2 cellular contexts compared by ENCODE assay signal in the genomic region with DNA sequence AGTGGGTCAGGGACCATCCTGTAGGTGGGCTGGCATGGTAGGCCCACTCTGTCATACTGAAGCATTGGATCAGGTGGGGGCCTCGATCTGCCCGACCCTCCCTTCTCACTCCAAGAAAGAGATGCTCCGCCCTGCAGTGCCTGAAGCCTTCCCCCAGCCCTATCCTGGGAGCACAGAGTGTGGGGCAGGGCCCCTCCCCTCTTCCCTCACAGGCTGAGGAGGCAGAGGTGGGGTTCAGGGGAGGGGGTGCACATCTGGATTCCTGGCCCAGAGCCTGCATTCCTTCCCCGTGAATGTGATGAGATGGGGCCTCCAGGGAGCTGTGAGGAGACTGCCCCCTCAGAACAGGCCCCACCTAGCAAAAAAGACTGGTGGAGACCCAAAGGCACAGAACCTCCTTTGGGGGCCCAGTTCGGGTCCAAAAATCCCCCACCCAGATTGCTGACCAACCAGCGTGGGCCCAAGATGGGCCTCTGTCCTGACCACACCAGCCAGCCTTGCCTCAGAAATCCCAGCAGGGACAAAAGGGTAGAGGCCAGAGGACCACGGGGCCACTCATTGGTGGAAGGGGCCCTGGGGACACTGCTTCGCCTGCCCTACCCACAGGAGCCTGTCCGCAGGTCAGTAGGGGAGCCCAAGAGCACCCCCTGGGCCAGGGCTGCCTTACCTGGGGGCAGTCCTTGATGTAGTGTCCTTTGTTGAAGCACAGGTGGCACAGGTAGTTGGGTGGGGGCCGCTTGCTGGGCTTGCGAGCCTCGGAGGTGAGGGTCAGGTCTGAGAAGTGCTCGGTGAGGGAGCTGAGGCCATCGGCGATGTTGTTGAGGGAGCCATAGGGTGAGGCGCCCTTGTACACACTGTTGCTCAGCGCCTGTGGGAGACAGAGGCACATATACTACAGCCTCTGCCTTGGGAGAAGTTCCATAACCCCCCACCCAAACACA.
TF ChIP-seq lines count a peak whose summit lies in the region.

No MANE protein-coding gene starts in this region.

TF ChIP-seq in SK-N-SH, 30 proteins besides CTCF, POLR2A, EP300 and RAD21 (continued from another document):
- no peak for TF ChIP-seq USF2 (IDR thresholded peaks at IDR 0.05; ENCODE audit: borderline replicate concordance, low read depth, low read length)
- no peak for TF ChIP-seq FOXJ3 (CRISPR knock-in tag; IDR thresholded peaks at IDR 0.05)
- TF ChIP-seq TCF12 (IDR thresholded peaks at IDR 0.05) = no peak
- TF ChIP-seq RCOR1 (IDR thresholded peaks at IDR 0.05; ENCODE audit: low read length) = no peak
- TF ChIP-seq TAF1 (IDR thresholded peaks at IDR 0.05; ENCODE audit: borderline replicate concordance, low read depth, low read length) = no peak
- no peak for TF ChIP-seq GABPA (IDR thresholded peaks at IDR 0.05; ENCODE audit: low read depth)

TF ChIP-seq in SK-N-SH treated with all-trans-retinoic acid at 6 μM for 48 hours, 23 proteins besides CTCF, POLR2A, EP300 and RAD21 (continued from another document):
- TF ChIP-seq, protein P1, sequence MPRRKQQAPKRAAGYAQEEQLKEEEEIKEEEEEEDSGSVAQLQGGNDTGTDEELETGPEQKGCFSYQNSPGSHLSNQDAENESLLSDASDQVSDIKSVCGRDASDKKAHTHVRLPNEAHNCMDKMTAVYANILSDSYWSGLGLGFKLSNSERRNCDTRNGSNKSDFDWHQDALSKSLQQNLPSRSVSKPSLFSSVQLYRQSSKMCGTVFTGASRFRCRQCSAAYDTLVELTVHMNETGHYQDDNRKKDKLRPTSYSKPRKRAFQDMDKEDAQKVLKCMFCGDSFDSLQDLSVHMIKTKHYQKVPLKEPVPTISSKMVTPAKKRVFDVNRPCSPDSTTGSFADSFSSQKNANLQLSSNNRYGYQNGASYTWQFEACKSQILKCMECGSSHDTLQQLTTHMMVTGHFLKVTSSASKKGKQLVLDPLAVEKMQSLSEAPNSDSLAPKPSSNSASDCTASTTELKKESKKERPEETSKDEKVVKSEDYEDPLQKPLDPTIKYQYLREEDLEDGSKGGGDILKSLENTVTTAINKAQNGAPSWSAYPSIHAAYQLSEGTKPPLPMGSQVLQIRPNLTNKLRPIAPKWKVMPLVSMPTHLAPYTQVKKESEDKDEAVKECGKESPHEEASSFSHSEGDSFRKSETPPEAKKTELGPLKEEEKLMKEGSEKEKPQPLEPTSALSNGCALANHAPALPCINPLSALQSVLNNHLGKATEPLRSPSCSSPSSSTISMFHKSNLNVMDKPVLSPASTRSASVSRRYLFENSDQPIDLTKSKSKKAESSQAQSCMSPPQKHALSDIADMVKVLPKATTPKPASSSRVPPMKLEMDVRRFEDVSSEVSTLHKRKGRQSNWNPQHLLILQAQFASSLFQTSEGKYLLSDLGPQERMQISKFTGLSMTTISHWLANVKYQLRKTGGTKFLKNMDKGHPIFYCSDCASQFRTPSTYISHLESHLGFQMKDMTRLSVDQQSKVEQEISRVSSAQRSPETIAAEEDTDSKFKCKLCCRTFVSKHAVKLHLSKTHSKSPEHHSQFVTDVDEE (CRISPR knock-in tag; IDR thresholded peaks at IDR 0.05) = no peak
- no peak for TF ChIP-seq CREB5 (CRISPR knock-in tag; IDR thresholded peaks at IDR 0.05; ENCODE audit: low read depth)
- TF ChIP-seq ZFP3 (CRISPR knock-in tag; IDR thresholded peaks at IDR 0.05) = no peak
- TF ChIP-seq RARB (CRISPR knock-in tag; IDR thresholded peaks at IDR 0.05) = no peak
- no peak for TF ChIP-seq ZC3H10 (CRISPR knock-in tag; IDR thresholded peaks at IDR 0.05)
- TF ChIP-seq, protein P2, sequence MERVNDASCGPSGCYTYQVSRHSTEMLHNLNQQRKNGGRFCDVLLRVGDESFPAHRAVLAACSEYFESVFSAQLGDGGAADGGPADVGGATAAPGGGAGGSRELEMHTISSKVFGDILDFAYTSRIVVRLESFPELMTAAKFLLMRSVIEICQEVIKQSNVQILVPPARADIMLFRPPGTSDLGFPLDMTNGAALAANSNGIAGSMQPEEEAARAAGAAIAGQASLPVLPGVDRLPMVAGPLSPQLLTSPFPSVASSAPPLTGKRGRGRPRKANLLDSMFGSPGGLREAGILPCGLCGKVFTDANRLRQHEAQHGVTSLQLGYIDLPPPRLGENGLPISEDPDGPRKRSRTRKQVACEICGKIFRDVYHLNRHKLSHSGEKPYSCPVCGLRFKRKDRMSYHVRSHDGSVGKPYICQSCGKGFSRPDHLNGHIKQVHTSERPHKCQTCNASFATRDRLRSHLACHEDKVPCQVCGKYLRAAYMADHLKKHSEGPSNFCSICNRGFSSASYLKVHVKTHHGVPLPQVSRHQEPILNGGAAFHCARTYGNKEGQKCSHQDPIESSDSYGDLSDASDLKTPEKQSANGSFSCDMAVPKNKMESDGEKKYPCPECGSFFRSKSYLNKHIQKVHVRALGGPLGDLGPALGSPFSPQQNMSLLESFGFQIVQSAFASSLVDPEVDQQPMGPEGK (CRISPR knock-in tag; IDR thresholded peaks at IDR 0.05; ENCODE audit: borderline replicate concordance) = no peak
- no peak for TF ChIP-seq TOX (CRISPR knock-in tag; IDR thresholded peaks at IDR 0.05; ENCODE audit: borderline replicate concordance)
- no peak for TF ChIP-seq CSDC2 (CRISPR knock-in tag; IDR thresholded peaks at IDR 0.05)
- no peak for TF ChIP-seq ZNF8 (CRISPR knock-in tag; IDR thresholded peaks at IDR 0.05)
- TF ChIP-seq PPARA (CRISPR knock-in tag; IDR thresholded peaks at IDR 0.05; ENCODE audit: borderline replicate concordance) = no peak
- no peak for TF ChIP-seq ZNF565 (CRISPR knock-in tag; conservative IDR thresholded peaks at IDR 0.05; ENCODE audit: low read depth)
- TF ChIP-seq ZFP30 (CRISPR knock-in tag; IDR thresholded peaks at IDR 0.05) = no peak
- TF ChIP-seq ZNF70 (CRISPR knock-in tag; IDR thresholded peaks at IDR 0.05) = no peak
- TF ChIP-seq ESRRG (CRISPR knock-in tag; IDR thresholded peaks at IDR 0.05) = no peak
